1 cellular context compared by ENCODE assay signal in the genomic region with DNA sequence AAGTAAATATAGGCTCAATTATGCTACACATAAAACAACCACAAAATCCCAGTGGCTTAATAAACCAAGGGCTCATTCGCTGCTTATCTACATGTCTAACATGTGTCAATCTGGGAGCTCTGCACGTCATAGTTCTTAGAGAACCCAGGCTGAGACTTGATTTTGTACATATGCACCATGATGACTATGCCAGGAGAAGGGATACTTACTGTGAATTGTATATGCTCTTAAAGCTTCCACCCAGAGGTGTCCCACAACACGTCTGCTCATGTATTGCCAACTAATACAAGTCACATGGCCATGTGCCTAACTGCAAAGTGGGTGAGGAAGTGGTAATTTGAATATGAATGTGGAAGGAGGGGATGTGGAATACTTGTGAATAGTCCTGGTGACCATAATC.
TF ChIP-seq lines count a peak whose summit lies in the region.

No MANE protein-coding gene starts in this region.

TF ChIP-seq in GM23338, 12 proteins besides CTCF, POLR2A, EP300 and RAD21 (continued from another document):
- TF ChIP-seq, protein P1, sequence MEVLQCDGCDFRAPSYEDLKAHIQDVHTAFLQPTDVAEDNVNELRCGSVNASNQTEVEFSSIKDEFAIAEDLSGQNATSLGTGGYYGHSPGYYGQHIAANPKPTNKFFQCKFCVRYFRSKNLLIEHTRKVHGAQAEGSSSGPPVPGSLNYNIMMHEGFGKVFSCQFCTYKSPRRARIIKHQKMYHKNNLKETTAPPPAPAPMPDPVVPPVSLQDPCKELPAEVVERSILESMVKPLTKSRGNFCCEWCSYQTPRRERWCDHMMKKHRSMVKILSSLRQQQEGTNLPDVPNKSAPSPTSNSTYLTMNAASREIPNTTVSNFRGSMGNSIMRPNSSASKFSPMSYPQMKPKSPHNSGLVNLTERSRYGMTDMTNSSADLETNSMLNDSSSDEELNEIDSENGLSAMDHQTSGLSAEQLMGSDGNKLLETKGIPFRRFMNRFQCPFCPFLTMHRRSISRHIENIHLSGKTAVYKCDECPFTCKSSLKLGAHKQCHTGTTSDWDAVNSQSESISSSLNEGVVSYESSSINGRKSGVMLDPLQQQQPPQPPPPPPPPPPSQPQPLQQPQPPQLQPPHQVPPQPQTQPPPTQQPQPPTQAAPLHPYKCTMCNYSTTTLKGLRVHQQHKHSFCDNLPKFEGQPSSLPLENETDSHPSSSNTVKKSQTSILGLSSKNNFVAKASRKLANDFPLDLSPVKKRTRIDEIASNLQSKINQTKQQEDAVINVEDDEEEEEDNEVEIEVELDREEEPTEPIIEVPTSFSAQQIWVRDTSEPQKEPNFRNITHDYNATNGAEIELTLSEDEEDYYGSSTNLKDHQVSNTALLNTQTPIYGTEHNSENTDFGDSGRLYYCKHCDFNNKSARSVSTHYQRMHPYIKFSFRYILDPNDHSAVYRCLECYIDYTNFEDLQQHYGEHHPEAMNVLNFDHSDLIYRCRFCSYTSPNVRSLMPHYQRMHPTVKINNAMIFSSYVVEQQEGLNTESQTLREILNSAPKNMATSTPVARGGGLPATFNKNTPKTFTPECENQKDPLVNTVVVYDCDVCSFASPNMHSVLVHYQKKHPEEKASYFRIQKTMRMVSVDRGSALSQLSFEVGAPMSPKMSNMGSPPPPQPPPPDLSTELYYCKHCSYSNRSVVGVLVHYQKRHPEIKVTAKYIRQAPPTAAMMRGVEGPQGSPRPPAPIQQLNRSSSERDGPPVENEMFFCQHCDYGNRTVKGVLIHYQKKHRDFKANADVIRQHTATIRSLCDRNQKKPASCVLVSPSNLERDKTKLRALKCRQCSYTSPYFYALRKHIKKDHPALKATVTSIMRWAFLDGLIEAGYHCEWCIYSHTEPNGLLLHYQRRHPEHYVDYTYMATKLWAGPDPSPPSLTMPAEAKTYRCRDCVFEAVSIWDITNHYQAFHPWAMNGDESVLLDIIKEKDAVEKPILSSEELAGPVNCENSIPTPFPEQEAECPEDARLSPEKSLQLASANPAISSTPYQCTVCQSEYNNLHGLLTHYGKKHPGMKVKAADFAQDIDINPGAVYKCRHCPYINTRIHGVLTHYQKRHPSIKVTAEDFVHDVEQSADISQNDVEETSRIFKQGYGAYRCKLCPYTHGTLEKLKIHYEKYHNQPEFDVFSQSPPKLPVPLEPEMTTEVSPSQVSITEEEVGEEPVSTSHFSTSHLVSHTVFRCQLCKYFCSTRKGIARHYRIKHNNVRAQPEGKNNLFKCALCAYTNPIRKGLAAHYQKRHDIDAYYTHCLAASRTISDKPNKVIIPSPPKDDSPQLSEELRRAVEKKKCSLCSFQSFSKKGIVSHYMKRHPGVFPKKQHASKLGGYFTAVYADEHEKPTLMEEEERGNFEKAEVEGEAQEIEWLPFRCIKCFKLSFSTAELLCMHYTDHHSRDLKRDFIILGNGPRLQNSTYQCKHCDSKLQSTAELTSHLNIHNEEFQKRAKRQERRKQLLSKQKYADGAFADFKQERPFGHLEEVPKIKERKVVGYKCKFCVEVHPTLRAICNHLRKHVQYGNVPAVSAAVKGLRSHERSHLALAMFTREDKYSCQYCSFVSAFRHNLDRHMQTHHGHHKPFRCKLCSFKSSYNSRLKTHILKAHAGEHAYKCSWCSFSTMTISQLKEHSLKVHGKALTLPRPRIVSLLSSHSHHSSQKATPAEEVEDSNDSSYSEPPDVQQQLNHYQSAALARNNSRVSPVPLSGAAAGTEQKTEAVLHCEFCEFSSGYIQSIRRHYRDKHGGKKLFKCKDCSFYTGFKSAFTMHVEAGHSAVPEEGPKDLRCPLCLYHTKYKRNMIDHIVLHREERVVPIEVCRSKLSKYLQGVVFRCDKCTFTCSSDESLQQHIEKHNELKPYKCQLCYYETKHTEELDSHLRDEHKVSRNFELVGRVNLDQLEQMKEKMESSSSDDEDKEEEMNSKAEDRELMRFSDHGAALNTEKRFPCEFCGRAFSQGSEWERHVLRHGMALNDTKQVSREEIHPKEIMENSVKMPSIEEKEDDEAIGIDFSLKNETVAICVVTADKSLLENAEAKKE (CRISPR knock-in tag; IDR thresholded peaks at IDR 0.05): no peak
- TF ChIP-seq EZH2phosphoT487 (IDR thresholded peaks at IDR 0.05; ENCODE audit: unreplicated experiment): no peak
